8 cellular contexts compared by ENCODE assay signal in genomic region chr7:48035967-48036478, GRCh38. TPM values are rescaled to one million over a fixed set of nuclear protein-coding genes. Genes with fewer than 3 reads are reported as not detected.
DNase-seq lines count a peak whose midpoint lies in the region; ATAC-seq lines count a peak whose summit lies in the region.

No MANE protein-coding gene starts in this region.

- H3K4me1 Mint-ChIP-seq in immature natural killer cell: peaks cover 11 to 24% of the 10 kb centered on the region in 2 donors
- peaks cover 21% of the 10 kb centered on the region for H3K4me1 Mint-ChIP-seq in stimulated activated effector memory CD8-positive, alpha-beta T cell treated with anti-CD3 and anti-CD28 coated beads, Interleukin-12 subunit alpha, Interleukin-12 subunit beta, amount 100 ng/mL, for 72 hours

- H3K36me3 Mint-ChIP-seq in immature natural killer cell: no peaks in the 10 kb centered on the region
- peaks cover 13% of the 10 kb centered on the region for H3K36me3 Mint-ChIP-seq in stimulated activated effector memory CD8-positive, alpha-beta T cell treated with anti-CD3 and anti-CD28 coated beads, Interleukin-12 subunit alpha, Interleukin-12 subunit beta, amount 100 ng/mL, for 72 hours

- DNase-seq in COLO668 (lab: John Stamatoyannopoulos, UW; ENCODE audit: unreplicated experiment) (peak; percentile 66), astrocyte of the hippocampus (ENCODE audit: low read depth, low spot score) (peak; percentile 51), immature natural killer cell (peak; percentile 9 to 30 (median 19))
- DNase-seq in stimulated activated effector memory CD8-positive, alpha-beta T cell treated with anti-CD3 and anti-CD28 coated beads, Interleukin-12 subunit alpha, Interleukin-12 subunit beta, amount 100 ng/mL, for 72 hours (ENCODE audit: low spot score in 2 of 2): no peak

- peak; percentile 4 for ATAC-seq in HG02981 (IDR thresholded peaks at IDR 0.05; ENCODE audit: unreplicated experiment)
- ATAC-seq in stimulated activated effector memory CD8-positive, alpha-beta T cell treated with anti-CD3 and anti-CD28 coated beads, Interleukin-12 subunit alpha, Interleukin-12 subunit beta, amount 100 ng/mL, for 72 hours: peak; percentile 24
- ATAC-seq in HG03565 (IDR thresholded peaks at IDR 0.05; ENCODE audit: unreplicated experiment): no peak
- no peak for ATAC-seq in GM21825 (IDR thresholded peaks at IDR 0.05; ENCODE audit: unreplicated experiment)
- no peak for ATAC-seq in HG03460 (IDR thresholded peaks at IDR 0.05; ENCODE audit: unreplicated experiment)

- no peaks in the 10 kb centered on the region for H3K9me3 Mint-ChIP-seq in immature natural killer cell
- H3K9me3 Mint-ChIP-seq in stimulated activated effector memory CD8-positive, alpha-beta T cell treated with anti-CD3 and anti-CD28 coated beads, Interleukin-12 subunit alpha, Interleukin-12 subunit beta, amount 100 ng/mL, for 72 hours: no peaks in the 10 kb centered on the region

- peak overlapping the region in 5 of 6 donors; percentile 42 to 87 (median 83) for H3K27ac Mint-ChIP-seq in immature natural killer cell
- peak overlapping the region; percentile 18 for H3K27ac Mint-ChIP-seq in stimulated activated effector memory CD8-positive, alpha-beta T cell treated with anti-CD3 and anti-CD28 coated beads, Interleukin-12 subunit alpha, Interleukin-12 subunit beta, amount 100 ng/mL, for 72 hours

- H3K27me3 Mint-ChIP-seq in immature natural killer cell (ENCODE audit: low read depth in 3 of 3): peaks cover 19 to 29% (median 26%) of the 10 kb centered on the region in 3 donors

- peak overlapping the region; percentile 84 to 89 (median 87) for H3K4me3 Mint-ChIP-seq in immature natural killer cell
- H3K4me3 Mint-ChIP-seq in stimulated activated effector memory CD8-positive, alpha-beta T cell treated with anti-CD3 and anti-CD28 coated beads, Interleukin-12 subunit alpha, Interleukin-12 subunit beta, amount 100 ng/mL, for 72 hours: peak overlapping the region; percentile 81

RNA-seq across cellular contexts. Expression of gene C7orf57, which starts 0.7 kb away (rescaled TPM):
- under 1 TPM in 2 of 3 donors, not detected in 1; 0.11 to 0.31 TPM for polyA plus RNA-seq in immature natural killer cell

RNA-seq across cellular contexts. Expression of gene SUN3, which starts 7.1 kb away (rescaled TPM):
- not detected for polyA plus RNA-seq in immature natural killer cell

RNA-seq across cellular contexts. Expression of gene UPP1, which starts 53.0 kb away (rescaled TPM):
- 100 to 1,000 TPM; 125 to 171 (median 166) TPM for polyA plus RNA-seq in immature natural killer cell

RNA-seq across cellular contexts. Expression of gene HUS1, which starts 56.6 kb away (rescaled TPM):
- polyA plus RNA-seq in immature natural killer cell: 10 to 100 TPM; 34.8 to 44.8 (median 44.0) TPM

Comparison
In these comparisons a context has a peak if more than half of its experiments do, and no peak if none do; other contexts are left out.
1. DNase-seq: peak in COLO668 (single experiment), astrocyte of the hippocampus (single experiment) and immature natural killer cell (3 of 3); none in stimulated activated effector memory CD8-positive, alpha-beta T cell treated with anti-CD3 and anti-CD28 coated beads, Interleukin-12 subunit alpha, Interleukin-12 subunit beta, amount 100 ng/mL, for 72 hours (0 of 2).
2. ATAC-seq: peak in HG02981 (single experiment) and stimulated activated effector memory CD8-positive, alpha-beta T cell treated with anti-CD3 and anti-CD28 coated beads, Interleukin-12 subunit alpha, Interleukin-12 subunit beta, amount 100 ng/mL, for 72 hours (single experiment); none in HG03565 (single experiment), GM21825 (single experiment) and HG03460 (single experiment).